ENCODE assay signal across 1 cellular context in genomic region chr7:134991469-134992339, GRCh38.
TF ChIP-seq lines count a peak whose summit lies in the region.

No MANE protein-coding gene starts in this region.

TF ChIP-seq in HepG2, 621 proteins besides CTCF, POLR2A, EP300 and RAD21 (continued from another document and continues in another):
- TF ChIP-seq, protein P1, sequence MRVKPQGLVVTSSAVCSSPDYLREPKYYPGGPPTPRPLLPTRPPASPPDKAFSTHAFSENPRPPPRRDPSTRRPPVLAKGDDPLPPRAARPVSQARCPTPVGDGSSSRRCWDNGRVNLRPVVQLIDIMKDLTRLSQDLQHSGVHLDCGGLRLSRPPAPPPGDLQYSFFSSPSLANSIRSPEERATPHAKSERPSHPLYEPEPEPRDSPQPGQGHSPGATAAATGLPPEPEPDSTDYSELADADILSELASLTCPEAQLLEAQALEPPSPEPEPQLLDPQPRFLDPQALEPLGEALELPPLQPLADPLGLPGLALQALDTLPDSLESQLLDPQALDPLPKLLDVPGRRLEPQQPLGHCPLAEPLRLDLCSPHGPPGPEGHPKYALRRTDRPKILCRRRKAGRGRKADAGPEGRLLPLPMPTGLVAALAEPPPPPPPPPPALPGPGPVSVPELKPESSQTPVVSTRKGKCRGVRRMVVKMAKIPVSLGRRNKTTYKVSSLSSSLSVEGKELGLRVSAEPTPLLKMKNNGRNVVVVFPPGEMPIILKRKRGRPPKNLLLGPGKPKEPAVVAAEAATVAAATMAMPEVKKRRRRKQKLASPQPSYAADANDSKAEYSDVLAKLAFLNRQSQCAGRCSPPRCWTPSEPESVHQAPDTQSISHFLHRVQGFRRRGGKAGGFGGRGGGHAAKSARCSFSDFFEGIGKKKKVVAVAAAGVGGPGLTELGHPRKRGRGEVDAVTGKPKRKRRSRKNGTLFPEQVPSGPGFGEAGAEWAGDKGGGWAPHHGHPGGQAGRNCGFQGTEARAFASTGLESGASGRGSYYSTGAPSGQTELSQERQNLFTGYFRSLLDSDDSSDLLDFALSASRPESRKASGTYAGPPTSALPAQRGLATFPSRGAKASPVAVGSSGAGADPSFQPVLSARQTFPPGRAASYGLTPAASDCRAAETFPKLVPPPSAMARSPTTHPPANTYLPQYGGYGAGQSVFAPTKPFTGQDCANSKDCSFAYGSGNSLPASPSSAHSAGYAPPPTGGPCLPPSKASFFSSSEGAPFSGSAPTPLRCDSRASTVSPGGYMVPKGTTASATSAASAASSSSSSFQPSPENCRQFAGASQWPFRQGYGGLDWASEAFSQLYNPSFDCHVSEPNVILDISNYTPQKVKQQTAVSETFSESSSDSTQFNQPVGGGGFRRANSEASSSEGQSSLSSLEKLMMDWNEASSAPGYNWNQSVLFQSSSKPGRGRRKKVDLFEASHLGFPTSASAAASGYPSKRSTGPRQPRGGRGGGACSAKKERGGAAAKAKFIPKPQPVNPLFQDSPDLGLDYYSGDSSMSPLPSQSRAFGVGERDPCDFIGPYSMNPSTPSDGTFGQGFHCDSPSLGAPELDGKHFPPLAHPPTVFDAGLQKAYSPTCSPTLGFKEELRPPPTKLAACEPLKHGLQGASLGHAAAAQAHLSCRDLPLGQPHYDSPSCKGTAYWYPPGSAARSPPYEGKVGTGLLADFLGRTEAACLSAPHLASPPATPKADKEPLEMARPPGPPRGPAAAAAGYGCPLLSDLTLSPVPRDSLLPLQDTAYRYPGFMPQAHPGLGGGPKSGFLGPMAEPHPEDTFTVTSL (CRISPR knock-in tag; IDR thresholded peaks at IDR 0.05; ENCODE audit: borderline replicate concordance), result peak; percentile 81; the same call in 1 of the 2 replicates
- TF ChIP-seq MEF2D (CRISPR knock-in tag; IDR thresholded peaks at IDR 0.05) (no peak), NFKBIZ (CRISPR knock-in tag; IDR thresholded peaks at IDR 0.05) (0 out of 2 replicates have a peak, but pooled peaks have one; percentile 39), ZNF7 (CRISPR knock-in tag; IDR thresholded peaks at IDR 0.05) (no peak), CCDC6 (CRISPR knock-in tag; IDR thresholded peaks at IDR 0.05) (no peak), NFE2 (CRISPR knock-in tag; IDR thresholded peaks at IDR 0.05) (no peak), ATF4 (CRISPR knock-in tag; IDR thresholded peaks at IDR 0.05) (no peak), KDM6A (CRISPR knock-in tag; IDR thresholded peaks at IDR 0.05; ENCODE audit: low read depth) (0 out of 2 replicates have a peak, but pooled peaks have one; percentile 56), ZFP36L2 (CRISPR knock-in tag; IDR thresholded peaks at IDR 0.05) (no peak), ZNF580 (CRISPR knock-in tag; IDR thresholded peaks at IDR 0.05; ENCODE audit: borderline replicate concordance, low read depth) (no peak), NBN (conservative IDR thresholded peaks at IDR 0.05) (no peak), EHMT2 (IDR thresholded peaks at IDR 0.05; ENCODE audit: borderline replicate concordance, low read depth, low read length) (0 out of 2 replicates have a peak, but pooled peaks have one; percentile 60), HNRNPH1 (optimal IDR thresholded peaks at IDR 0.05; ENCODE audit: low read depth, low read length) (no peak), ZNF256 (CRISPR knock-in tag; conservative IDR thresholded peaks at IDR 0.05) (no peak), ZNF572 (CRISPR knock-in tag; IDR thresholded peaks at IDR 0.05) (no peak), PPARG (CRISPR knock-in tag; conservative IDR thresholded peaks at IDR 0.05) (peak; percentile 56; the same call in 1 of the 2 replicates), CREB3 (CRISPR knock-in tag; IDR thresholded peaks at IDR 0.05) (no peak), ZHX1 (CRISPR knock-in tag; IDR thresholded peaks at IDR 0.05; ENCODE audit: low read depth) (no peak), HMG20B (CRISPR knock-in tag; conservative IDR thresholded peaks at IDR 0.05) (no peak; the same call in 1 of the 2 replicates), SIX4 (CRISPR knock-in tag; IDR thresholded peaks at IDR 0.05) (peak; percentile 66; the same call in 1 of the 2 replicates), MED13 (CRISPR knock-in tag; IDR thresholded peaks at IDR 0.05) (peak; percentile 38; the same call in 1 of the 2 replicates), ZNF850 (CRISPR knock-in tag; conservative IDR thresholded peaks at IDR 0.05) (no peak), ZNF678 (CRISPR knock-in tag; IDR thresholded peaks at IDR 0.05) (no peak), TAF1 (CRISPR knock-in tag; IDR thresholded peaks at IDR 0.05) (no peak), RXRA (CRISPR knock-in tag; IDR thresholded peaks at IDR 0.05) (no peak; the same call in 1 of the 2 replicates)
- TF ChIP-seq, protein P2, sequence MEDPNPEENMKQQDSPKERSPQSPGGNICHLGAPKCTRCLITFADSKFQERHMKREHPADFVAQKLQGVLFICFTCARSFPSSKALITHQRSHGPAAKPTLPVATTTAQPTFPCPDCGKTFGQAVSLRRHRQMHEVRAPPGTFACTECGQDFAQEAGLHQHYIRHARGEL (CRISPR knock-in tag; IDR thresholded peaks at IDR 0.05), result no peak
- TF ChIP-seq, protein P3, sequence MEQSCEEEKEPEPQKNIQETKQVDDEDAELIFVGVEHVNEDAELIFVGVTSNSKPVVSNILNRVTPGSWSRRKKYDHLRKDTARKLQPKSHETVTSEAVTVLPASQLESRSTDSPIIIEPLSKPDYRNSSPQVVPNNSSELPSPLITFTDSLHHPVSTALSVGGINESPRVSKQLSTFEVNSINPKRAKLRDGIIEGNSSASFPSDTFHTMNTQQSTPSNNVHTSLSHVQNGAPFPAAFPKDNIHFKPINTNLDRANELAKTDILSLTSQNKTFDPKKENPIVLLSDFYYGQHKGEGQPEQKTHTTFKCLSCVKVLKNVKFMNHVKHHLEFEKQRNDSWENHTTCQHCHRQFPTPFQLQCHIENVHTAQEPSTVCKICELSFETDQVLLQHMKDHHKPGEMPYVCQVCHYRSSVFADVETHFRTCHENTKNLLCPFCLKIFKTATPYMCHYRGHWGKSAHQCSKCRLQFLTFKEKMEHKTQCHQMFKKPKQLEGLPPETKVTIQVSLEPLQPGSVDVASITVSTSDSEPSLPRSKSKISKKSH (CRISPR knock-in tag; IDR thresholded peaks at IDR 0.05; ENCODE audit: borderline replicate concordance), result no peak
- TF ChIP-seq, protein P4, sequence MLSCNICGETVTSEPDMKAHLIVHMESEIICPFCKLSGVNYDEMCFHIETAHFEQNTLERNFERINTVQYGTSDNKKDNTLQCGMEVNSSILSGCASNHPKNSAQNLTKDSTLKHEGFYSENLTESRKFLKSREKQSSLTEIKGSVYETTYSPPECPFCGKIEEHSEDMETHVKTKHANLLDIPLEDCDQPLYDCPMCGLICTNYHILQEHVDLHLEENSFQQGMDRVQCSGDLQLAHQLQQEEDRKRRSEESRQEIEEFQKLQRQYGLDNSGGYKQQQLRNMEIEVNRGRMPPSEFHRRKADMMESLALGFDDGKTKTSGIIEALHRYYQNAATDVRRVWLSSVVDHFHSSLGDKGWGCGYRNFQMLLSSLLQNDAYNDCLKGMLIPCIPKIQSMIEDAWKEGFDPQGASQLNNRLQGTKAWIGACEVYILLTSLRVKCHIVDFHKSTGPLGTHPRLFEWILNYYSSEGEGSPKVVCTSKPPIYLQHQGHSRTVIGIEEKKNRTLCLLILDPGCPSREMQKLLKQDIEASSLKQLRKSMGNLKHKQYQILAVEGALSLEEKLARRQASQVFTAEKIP (CRISPR knock-in tag; IDR thresholded peaks at IDR 0.05; ENCODE audit: borderline replicate concordance), result no peak
- TF ChIP-seq, protein P5, sequence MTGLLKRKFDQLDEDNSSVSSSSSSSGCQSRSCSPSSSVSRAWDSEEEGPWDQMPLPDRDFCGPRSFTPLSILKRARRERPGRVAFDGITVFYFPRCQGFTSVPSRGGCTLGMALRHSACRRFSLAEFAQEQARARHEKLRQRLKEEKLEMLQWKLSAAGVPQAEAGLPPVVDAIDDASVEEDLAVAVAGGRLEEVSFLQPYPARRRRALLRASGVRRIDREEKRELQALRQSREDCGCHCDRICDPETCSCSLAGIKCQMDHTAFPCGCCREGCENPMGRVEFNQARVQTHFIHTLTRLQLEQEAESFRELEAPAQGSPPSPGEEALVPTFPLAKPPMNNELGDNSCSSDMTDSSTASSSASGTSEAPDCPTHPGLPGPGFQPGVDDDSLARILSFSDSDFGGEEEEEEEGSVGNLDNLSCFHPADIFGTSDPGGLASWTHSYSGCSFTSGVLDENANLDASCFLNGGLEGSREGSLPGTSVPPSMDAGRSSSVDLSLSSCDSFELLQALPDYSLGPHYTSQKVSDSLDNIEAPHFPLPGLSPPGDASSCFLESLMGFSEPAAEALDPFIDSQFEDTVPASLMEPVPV (CRISPR knock-in tag; IDR thresholded peaks at IDR 0.05), result no peak
- TF ChIP-seq, protein P6, sequence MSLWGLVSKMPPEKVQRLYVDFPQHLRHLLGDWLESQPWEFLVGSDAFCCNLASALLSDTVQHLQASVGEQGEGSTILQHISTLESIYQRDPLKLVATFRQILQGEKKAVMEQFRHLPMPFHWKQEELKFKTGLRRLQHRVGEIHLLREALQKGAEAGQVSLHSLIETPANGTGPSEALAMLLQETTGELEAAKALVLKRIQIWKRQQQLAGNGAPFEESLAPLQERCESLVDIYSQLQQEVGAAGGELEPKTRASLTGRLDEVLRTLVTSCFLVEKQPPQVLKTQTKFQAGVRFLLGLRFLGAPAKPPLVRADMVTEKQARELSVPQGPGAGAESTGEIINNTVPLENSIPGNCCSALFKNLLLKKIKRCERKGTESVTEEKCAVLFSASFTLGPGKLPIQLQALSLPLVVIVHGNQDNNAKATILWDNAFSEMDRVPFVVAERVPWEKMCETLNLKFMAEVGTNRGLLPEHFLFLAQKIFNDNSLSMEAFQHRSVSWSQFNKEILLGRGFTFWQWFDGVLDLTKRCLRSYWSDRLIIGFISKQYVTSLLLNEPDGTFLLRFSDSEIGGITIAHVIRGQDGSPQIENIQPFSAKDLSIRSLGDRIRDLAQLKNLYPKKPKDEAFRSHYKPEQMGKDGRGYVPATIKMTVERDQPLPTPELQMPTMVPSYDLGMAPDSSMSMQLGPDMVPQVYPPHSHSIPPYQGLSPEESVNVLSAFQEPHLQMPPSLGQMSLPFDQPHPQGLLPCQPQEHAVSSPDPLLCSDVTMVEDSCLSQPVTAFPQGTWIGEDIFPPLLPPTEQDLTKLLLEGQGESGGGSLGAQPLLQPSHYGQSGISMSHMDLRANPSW (CRISPR knock-in tag; IDR thresholded peaks at IDR 0.05; ENCODE audit: borderline replicate concordance), result 0 out of 2 replicates have a peak, but pooled peaks have one; percentile 50
- TF ChIP-seq, protein P7, sequence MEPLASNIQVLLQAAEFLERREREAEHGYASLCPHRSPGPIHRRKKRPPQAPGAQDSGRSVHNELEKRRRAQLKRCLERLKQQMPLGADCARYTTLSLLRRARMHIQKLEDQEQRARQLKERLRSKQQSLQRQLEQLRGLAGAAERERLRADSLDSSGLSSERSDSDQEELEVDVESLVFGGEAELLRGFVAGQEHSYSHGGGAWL (CRISPR knock-in tag; IDR thresholded peaks at IDR 0.05), result no peak
- TF ChIP-seq, protein P8, sequence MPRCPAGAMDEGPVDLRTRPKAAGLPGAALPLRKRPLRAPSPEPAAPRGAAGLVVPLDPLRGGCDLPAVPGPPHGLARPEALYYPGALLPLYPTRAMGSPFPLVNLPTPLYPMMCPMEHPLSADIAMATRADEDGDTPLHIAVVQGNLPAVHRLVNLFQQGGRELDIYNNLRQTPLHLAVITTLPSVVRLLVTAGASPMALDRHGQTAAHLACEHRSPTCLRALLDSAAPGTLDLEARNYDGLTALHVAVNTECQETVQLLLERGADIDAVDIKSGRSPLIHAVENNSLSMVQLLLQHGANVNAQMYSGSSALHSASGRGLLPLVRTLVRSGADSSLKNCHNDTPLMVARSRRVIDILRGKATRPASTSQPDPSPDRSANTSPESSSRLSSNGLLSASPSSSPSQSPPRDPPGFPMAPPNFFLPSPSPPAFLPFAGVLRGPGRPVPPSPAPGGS (CRISPR knock-in tag; IDR thresholded peaks at IDR 0.05), result no peak
